28 cellular contexts compared by ENCODE assay signal in genomic region chr12:145369-145960, GRCh38.
DNase-seq lines count a peak whose midpoint lies in the region; ATAC-seq, FAIRE-seq and TF ChIP-seq lines count a peak whose summit lies in the region.
"Had no signal": no experiment of that assay in that cellular context is flagged by ENCODE, and none has a peak within 500 bp of the region (broad histone marks: within the 10 kb centered on the region; RNA-seq: fewer than 3 reads in every experiment).

No MANE protein-coding gene starts in this region.

- DNase-seq in body of pancreas, result no peak
- DNase-seq in epithelial cell of proximal tubule (ENCODE audit: low read depth), result peak; percentile 67
- peak in 2 of 3 donors; percentile 57 to 81 for DNase-seq in right lobe of liver
- peak; percentile 75 for DNase-seq in retina
- no peak for DNase-seq in RPMI8226
- DNase-seq in frontal cortex (ENCODE audit: low spot score in 2 of 2), result no peak
- DNase-seq in EL, result no peak
- DNase-seq: activated CD4-positive, alpha-beta T cell treated with anti-CD3 and anti-CD28 coated beads for 48 hours; activated gamma-delta T cell treated with Interleukin-2 at 50 U/mL for 16 hours; activated T-cell treated with anti-CD3 and anti-CD28 coated beads, Interleukin-2, amount 50 U/mL, for 24 hours; Calu3; DND-41; effector CD8-positive, alpha-beta T cell; foreskin melanocyte; immature natural killer cell; lower lobe of right lung; MV-4-11; NCI-H1436 treated with DMSO at 0.1 percent for 48 hours; NCI-H2107; NCI-H446; Right ventricle myocardium superior; stimulated activated naive CD8-positive, alpha-beta T cell treated with anti-CD3 and anti-CD28 coated beads, Interleukin-15, Interleukin-2, amounts not matched to agents 100 U/mL and 50 U/mL, for 24 hours had no signal

- TF ChIP-seq POLR2A in body of pancreas (IDR thresholded peaks at IDR 0.05), result no peak
- TF ChIP-seq POLR2A in right lobe of liver (IDR thresholded peaks at IDR 0.05), result no peak

- H3K27me3 ChIP-seq in body of pancreas, result no peaks in the 10 kb centered on the region
- H3K27me3 ChIP-seq in right lobe of liver, result no peaks in the 10 kb centered on the region

- H3K4me1 ChIP-seq in body of pancreas (no peaks in the 10 kb centered on the region), right lobe of liver (peaks cover 0 to 15% (median 2%) of the 10 kb centered on the region in 4 donors)
- H3K4me1 ChIP-seq: breast epithelium, lower lobe of right lung, prostate gland had no signal

- 66 to 70% methylated on average over 13 to 14 of the region's 14 CpGs for WGBS in body of pancreas, 2 donors
- 51% methylated on average over 6 of the region's 14 CpGs for WGBS in right lobe of liver (ENCODE audit: insufficient coverage, low coverage, low lambda C conversion rate, missing lambda C conversion rate)

- intact Hi-C loops in body of pancreas (cut with DNase I), result no loop called here
- intact Hi-C loops in right lobe of liver (cut with DNase I), result no loop called here

- ATAC-seq in body of pancreas (peak; percentile 33), right lobe of liver (peak; percentile 66 to 87 (median 76)), GM21723 (IDR thresholded peaks at IDR 0.05; ENCODE audit: unreplicated experiment) (no peak)
- ATAC-seq: lower lobe of right lung; stimulated activated naive CD8-positive, alpha-beta T cell treated with anti-CD3 and anti-CD28 coated beads, Interleukin-15, Interleukin-2, amounts not matched to agents 100 U/mL and 50 U/mL, for 24 hours had no signal

- TF ChIP-seq CTCF in body of pancreas (IDR thresholded peaks at IDR 0.05) (no peak), epithelial cell of proximal tubule (conservative IDR thresholded peaks at IDR 0.05; ENCODE audit: low read depth, low read length) (peak; percentile 14), right lobe of liver (IDR thresholded peaks at IDR 0.05) (no peak)

- H3K4me3 ChIP-seq in body of pancreas, result no peak overlapping the region
- no peak overlapping the region for H3K4me3 ChIP-seq in epithelial cell of proximal tubule (ENCODE audit: low read depth, low read length)
- no peak overlapping the region for H3K4me3 ChIP-seq in right lobe of liver
- H3K4me3 ChIP-seq: breast epithelium, lower lobe of right lung, prostate gland, thoracic aorta had no signal

- H3K27ac ChIP-seq in body of pancreas (no peak overlapping the region), right lobe of liver (peak overlapping the region in 1 of 3 donors; percentile 24)
- H3K27ac ChIP-seq: breast epithelium, lower lobe of right lung, prostate gland, thoracic aorta had no signal

- FAIRE-seq in frontal cortex (lab: Jason Lieb, UNC), result no peak
- FAIRE-seq: colon, GM18507 had no signal

- H3K36me3 ChIP-seq in body of pancreas (replicated peaks in 1 of 2; ENCODE audit: insufficient read depth in 1 of 2, low read depth in 2 of 2) (no peaks in the 10 kb centered on the region), right lobe of liver (no peaks in the 10 kb centered on the region)
- H3K36me3 ChIP-seq: breast epithelium, lower lobe of right lung, prostate gland, thoracic aorta had no signal

- no peaks in the 10 kb centered on the region for H3K9me3 ChIP-seq in body of pancreas
- H3K9me3 ChIP-seq in right lobe of liver, result no peaks in the 10 kb centered on the region
- H3K9me3 ChIP-seq: breast epithelium, lower lobe of right lung, prostate gland, thoracic aorta had no signal

Comparison
In these comparisons a context has a peak if more than half of its experiments do, and no peak if none do; other contexts are left out.
1. DNase-seq: peak in epithelial cell of proximal tubule (single experiment), right lobe of liver (2 of 3) and retina (single experiment); none in body of pancreas (0 of 4), RPMI8226 (single experiment), frontal cortex (0 of 2) and EL (single experiment).